In genomic region chr13:49975826-49976225, GRCh38 we compare ENCODE assay signal across 17 cellular contexts. TPM values are rescaled to one million over a fixed set of nuclear protein-coding genes. Genes with fewer than 3 reads are reported as not detected.
"Had no signal": no experiment of that assay in that cellular context is flagged by ENCODE, and none has a peak within 500 bp of the region (broad histone marks: within the 10 kb centered on the region; RNA-seq: fewer than 3 reads in every experiment).

No MANE protein-coding gene starts in this region.

- DNase-seq: activated B cell treated with CpG ODN at 0.5 μM for 24 hours; activated CD4-positive, alpha-beta T cell treated with anti-CD3 and anti-CD28 coated beads for 1 hour; activated CD4-positive, alpha-beta T cell treated with anti-CD3 and anti-CD28 coated beads, Interleukin-2, amount 10 ng/mL, durations not matched to agents 24 days and 14 days; activated CD4-positive, alpha-beta T cell treated with anti-CD3 and anti-CD28 coated beads, Interleukin-2, amount 50 U/mL, for 48 hours; activated CD8-positive, alpha-beta memory T cell treated with anti-CD3 and anti-CD28 coated beads, Interleukin-2, amount 10 ng/mL, durations not matched to agents 7 days and 5 days; activated effector memory CD4-positive, alpha-beta T cell treated with Interleukin-2 at 50 U/mL for 16 hours; activated naive CD4-positive, alpha-beta T cell; activated T-cell treated with anti-CD3 and anti-CD28 coated beads, Interleukin-2, amount 50 U/mL, for 24 hours; KG1; NCI-H1048; NCI-H146; NCI-H187 treated with DMSO at 0.1 percent for 48 hours; NCI-H2081 treated with DMSO at 0.1 percent for 48 hours; NCI-H446; NCI-H524 had no signal

- H3K27ac ChIP-seq: cardiac muscle cell, SK-N-MC had no signal

- H3K27me3 ChIP-seq: cardiac muscle cell had no signal

- H3K36me3 ChIP-seq: cardiac muscle cell had no signal

- H3K4me3 ChIP-seq: cardiac muscle cell, SK-N-MC had no signal

RNA-seq across cellular contexts. Expression of gene KCNRG, which starts 39.4 kb away (rescaled TPM):
- total RNA-seq: activated CD4-positive, alpha-beta T cell treated with anti-CD3 and anti-CD28 coated beads, Interleukin-2, amount 10 ng/mL, durations not matched to agents 24 days and 14 days had no signal
- polyA plus RNA-seq: cardiac muscle cell had no signal
